Comparison of ENCODE assay signal across 8 cellular contexts in the genomic region with DNA sequence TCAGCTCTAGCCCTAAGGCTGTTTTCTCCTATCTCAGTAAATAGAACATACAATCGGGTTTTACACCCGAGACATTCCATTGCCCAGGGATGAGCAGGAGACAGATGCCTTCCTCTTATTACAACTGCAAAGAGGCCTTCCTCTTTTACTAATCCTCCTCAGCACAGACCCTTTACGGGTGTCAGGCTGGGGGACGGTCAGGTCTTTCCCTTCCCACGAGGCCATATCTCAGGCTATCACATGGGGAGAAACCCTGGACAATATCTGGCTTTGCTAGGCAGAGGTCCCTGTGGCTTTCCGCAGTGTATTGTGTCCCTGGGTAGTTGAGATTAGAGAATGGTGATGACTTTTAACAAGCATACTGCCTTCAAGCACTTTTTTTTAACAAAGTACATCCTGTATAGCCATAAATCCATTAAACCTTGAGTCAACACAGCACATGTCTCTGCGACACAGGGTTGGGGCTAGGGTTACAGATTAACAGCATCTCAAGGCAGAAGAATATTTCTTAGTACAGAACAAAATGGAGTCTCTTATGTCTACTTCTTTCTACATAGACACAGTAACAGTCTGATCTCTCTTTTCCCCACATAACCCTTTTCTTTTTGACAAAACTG. TPM values are rescaled to one million over a fixed set of nuclear protein-coding genes. Genes with fewer than 3 reads are reported as not detected.
"Had no signal": no experiment of that assay in that cellular context is flagged by ENCODE, and none has a peak within 500 bp of the region (broad histone marks: within the 10 kb centered on the region; RNA-seq: fewer than 3 reads in every experiment).

No MANE protein-coding gene starts in this region.

RNA-seq across cellular contexts. Expression of a gene that starts 31.7 kb away (rescaled TPM):
- total RNA-seq: LHCN-M2 had no signal

RNA-seq across cellular contexts. Expression of a gene that starts 49.9 kb away (rescaled TPM):
- total RNA-seq: activated CD4-positive, alpha-beta memory T cell treated with anti-CD3 and anti-CD28 coated beads, Interleukin-2, amount 10 ng/mL, durations not matched to agents 7 days and 5 days; activated CD8-positive, alpha-beta memory T cell treated with anti-CD3 and anti-CD28 coated beads, Interleukin-2, amount 10 ng/mL, durations not matched to agents 7 days and 5 days; bronchial epithelial cell; LHCN-M2; M059J; PC-3; Right ventricle myocardium inferior; SK-MEL-5 had no signal
